18 cellular contexts compared by ENCODE assay signal in genomic region chr9:34963577-34963976, GRCh38. TPM values are rescaled to one million over a fixed set of nuclear protein-coding genes. Genes with fewer than 3 reads are reported as not detected.
DNase-seq lines count a peak whose midpoint lies in the region; ATAC-seq and TF ChIP-seq lines count a peak whose summit lies in the region.
"Had no signal": no experiment of that assay in that cellular context is flagged by ENCODE, and none has a peak within 500 bp of the region (broad histone marks: within the 10 kb centered on the region; RNA-seq: fewer than 3 reads in every experiment).

No MANE protein-coding gene starts in this region.

- DNase-seq in activated CD8-positive, alpha-beta memory T cell treated with anti-CD3 and anti-CD28 coated beads for 24 hours = peak; percentile 3
- no peak for DNase-seq in activated CD8-positive, alpha-beta memory T cell treated with anti-CD3 and anti-CD28 coated beads, Interleukin-2, amount 50 U/mL, for 48 hours
- peak; percentile 74 for DNase-seq in epithelial cell of esophagus (ENCODE audit: low read depth)
- peak; percentile 11 for DNase-seq in left lobe of liver (ENCODE audit: low spot score)
- no peak for DNase-seq in activated T-cell treated with anti-CD3 and anti-CD28 coated beads, Interleukin-2, amount 50 U/mL, for 1 hour
- no peak for DNase-seq in prostate gland (ENCODE audit: low spot score)
- DNase-seq: AML-193; Caco-2; CD4-positive, alpha-beta T cell; GM23248; H7; HFFc6 had no signal

- no peak for TF ChIP-seq POLR2A in prostate gland (IDR thresholded peaks at IDR 0.05)

- ATAC-seq in left lobe of liver (no peak), GM21619 (IDR thresholded peaks at IDR 0.05; ENCODE audit: unreplicated experiment) (no peak)
- ATAC-seq: A549, HCT116, HepG2 had no signal

- H3K9me3 ChIP-seq in prostate gland = no peaks in the 10 kb centered on the region
- H3K9me3 ChIP-seq: A549, Caco-2 had no signal

- H3K4me1 ChIP-seq in prostate gland (replicated peaks) = no peaks in the 10 kb centered on the region
- H3K4me1 ChIP-seq: A549, Caco-2 had no signal

- intact Hi-C loops in prostate gland (cut with DNase I) = no loop called here

- H3K27me3 ChIP-seq in prostate gland (replicated peaks; ENCODE audit: insufficient read depth) = peaks cover 4% of the 10 kb centered on the region

- no peak overlapping the region for H3K27ac ChIP-seq in prostate gland
- H3K27ac ChIP-seq: 22Rv1, A549, C4-2B, GM23248 had no signal

- TF ChIP-seq CTCF in epithelial cell of esophagus (IDR thresholded peaks at IDR 0.05; ENCODE audit: insufficient read depth, low read depth, low read length, missing control alignments) = no peak
- no peak for TF ChIP-seq CTCF in prostate gland (IDR thresholded peaks at IDR 0.05)

- WGBS in prostate gland = 69% methylated on average over 2 of the region's 2 CpGs

- H3K4me3 ChIP-seq in epithelial cell of esophagus (ENCODE audit: low read length) (no peak overlapping the region), prostate gland (no peak overlapping the region)
- H3K4me3 ChIP-seq: A549, GM23248 had no signal

- H3K36me3 ChIP-seq in prostate gland = no peaks in the 10 kb centered on the region

RNA-seq across cellular contexts. Expression of gene PHF24, which starts 5.5 kb away (rescaled TPM):
- not detected for total RNA-seq in left lobe of liver
- 100 to 1,000 TPM in 1 of 2 donors, not detected in 1; 111 TPM for total RNA-seq in prostate gland
- total RNA-seq: Caco-2; CD4-positive, alpha-beta T cell; GM23248; HepG2; HFFc6 had no signal

RNA-seq across cellular contexts. Expression of gene DNAJB5, which starts 26.0 kb away (rescaled TPM):
- total RNA-seq in left lobe of liver = 1.9 TPM
- 10 to 100 TPM; 16.5 to 43.3 TPM for total RNA-seq in prostate gland

Comparison
In these comparisons a context has a peak if more than half of its experiments do, and no peak if none do; other contexts are left out.
1. DNase-seq: peak in activated CD8-positive, alpha-beta memory T cell treated with anti-CD3 and anti-CD28 coated beads for 24 hours (single experiment), epithelial cell of esophagus (single experiment) and left lobe of liver (single experiment); none in activated CD8-positive, alpha-beta memory T cell treated with anti-CD3 and anti-CD28 coated beads, Interleukin-2, amount 50 U/mL, for 48 hours (single experiment), activated T-cell treated with anti-CD3 and anti-CD28 coated beads, Interleukin-2, amount 50 U/mL, for 1 hour (single experiment) and prostate gland (single experiment).